In the genomic region with DNA sequence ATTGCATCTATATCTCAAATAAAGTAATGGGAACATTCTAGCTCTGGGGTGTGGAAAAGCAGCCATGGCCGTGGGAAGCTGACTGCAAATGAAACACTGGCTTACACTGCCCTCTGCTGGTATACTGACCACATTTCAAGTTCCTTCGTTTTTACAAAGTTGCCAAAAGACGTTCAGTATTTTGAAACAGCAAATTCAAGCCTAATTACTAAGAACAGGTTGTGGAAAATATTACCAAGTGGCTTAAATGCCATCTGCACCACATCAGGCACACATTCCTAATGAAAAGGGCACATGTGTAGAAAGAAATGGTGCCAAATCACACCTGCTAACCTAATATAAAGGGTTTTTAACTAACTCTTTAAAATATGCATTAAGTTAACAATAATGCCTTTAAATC, we compare ENCODE assay signal across 8 cellular contexts.
DNase-seq lines count a peak whose midpoint lies in the region; ATAC-seq, FAIRE-seq and TF ChIP-seq lines count a peak whose summit lies in the region.

No MANE protein-coding gene starts in this region.

- TF ChIP-seq POLR2A in GM12891 (IDR thresholded peaks at IDR 0.05; ENCODE audit: low read depth, low read length) = no peak
- TF ChIP-seq POLR2A in thyroid gland (IDR thresholded peaks at IDR 0.05) = no peak

- CTCF ChIA-PET in naive thymus-derived CD4-positive, alpha-beta T cell (lab: Charles Lee) = interaction anchor here (0.6 to 2.6 kb wide), 9 partner anchors 14 to 1402 kb away, joined by 3 to 8 read pairs (median 3); no protein-coding TSS in a partner anchor

- H3K36me3 ChIP-seq in naive thymus-derived CD4-positive, alpha-beta T cell (ENCODE audit: control insufficient read depth in 2 of 3, insufficient read depth in 3 of 3, low read length in 3 of 3) = no peaks in the 10 kb centered on the region
- no peaks in the 10 kb centered on the region for H3K36me3 ChIP-seq in thyroid gland

- peak; percentile 73 for TF ChIP-seq CTCF in AG09319 (IDR thresholded peaks at IDR 0.05; ENCODE audit: low read depth, low read length)
- TF ChIP-seq CTCF in thyroid gland (IDR thresholded peaks at IDR 0.05) = peak; percentile 58 to 86 (median 78)

- DNase-seq in AG09319 (ENCODE audit: extremely low read depth, low read depth) (peak; percentile 38), GM12891 (ENCODE audit: insufficient read length, low spot score) (peak; percentile 35), NCI-H2196 (lab: John Stamatoyannopoulos, UW; ENCODE audit: unreplicated experiment) (peak; percentile 47), thyroid gland (peak; percentile 45 to 46), NCI-H187 treated with DMSO at 0.1 percent for 48 hours (lab: John Stamatoyannopoulos, UW) (no peak)
- peak; percentile 76 for DNase-seq in activated CD4-positive, alpha-beta T cell treated with anti-CD3 and anti-CD28 coated beads, Interleukin-2, amount 10 ng/mL, durations not matched to agents 24 days and 14 days
- DNase-seq in naive thymus-derived CD4-positive, alpha-beta T cell = peak in 7 of 9 donors; percentile 26 to 62 (median 47)

- no peak overlapping the region for H3K27ac Mint-ChIP-seq in activated CD4-positive, alpha-beta T cell treated with anti-CD3 and anti-CD28 coated beads, Interleukin-2, amount 10 ng/mL, durations not matched to agents 24 days and 14 days
- no peak overlapping the region for H3K27ac Mint-ChIP-seq in naive thymus-derived CD4-positive, alpha-beta T cell

- FAIRE-seq in GM12891 (lab: Jason Lieb, UNC) = peak; percentile 74

- no peaks in the 10 kb centered on the region for H3K36me3 Mint-ChIP-seq in activated CD4-positive, alpha-beta T cell treated with anti-CD3 and anti-CD28 coated beads, Interleukin-2, amount 10 ng/mL, durations not matched to agents 24 days and 14 days (ENCODE audit: low read depth)
- peaks cover 0 to 21% (median 5%) of the 10 kb centered on the region in 5 donors for H3K36me3 Mint-ChIP-seq in naive thymus-derived CD4-positive, alpha-beta T cell

- ATAC-seq in esophagus mucosa = peak; percentile 69
- peak; percentile 84 for ATAC-seq in naive thymus-derived CD4-positive, alpha-beta T cell

- no peaks in the 10 kb centered on the region for H3K27me3 ChIP-seq in naive thymus-derived CD4-positive, alpha-beta T cell (ENCODE audit: control insufficient read depth in 2 of 2, insufficient read depth in 2 of 2, low read length in 2 of 2)
- H3K27me3 ChIP-seq in thyroid gland = no peaks in the 10 kb centered on the region

- no peaks in the 10 kb centered on the region for H3K4me1 ChIP-seq in naive thymus-derived CD4-positive, alpha-beta T cell (ENCODE audit: control insufficient read depth in 2 of 2, insufficient read depth in 2 of 2, low read length in 2 of 2)
- peaks cover 0 to 8% of the 10 kb centered on the region in 2 donors for H3K4me1 ChIP-seq in thyroid gland

- no peaks in the 10 kb centered on the region for H3K9me3 Mint-ChIP-seq in activated CD4-positive, alpha-beta T cell treated with anti-CD3 and anti-CD28 coated beads, Interleukin-2, amount 10 ng/mL, durations not matched to agents 24 days and 14 days
- H3K9me3 Mint-ChIP-seq in naive thymus-derived CD4-positive, alpha-beta T cell = no peaks in the 10 kb centered on the region

- no peak overlapping the region for H3K4me3 Mint-ChIP-seq in activated CD4-positive, alpha-beta T cell treated with anti-CD3 and anti-CD28 coated beads, Interleukin-2, amount 10 ng/mL, durations not matched to agents 24 days and 14 days
- H3K4me3 Mint-ChIP-seq in naive thymus-derived CD4-positive, alpha-beta T cell = no peak overlapping the region

- 0 to 1% methylated on average over 3 of the region's 3 CpGs for whole genome bisulfite sequencing in thyroid gland, 2 donors

- no peak overlapping the region for H3K27ac ChIP-seq in naive thymus-derived CD4-positive, alpha-beta T cell (ENCODE audit: low read depth, low read length)
- H3K27ac ChIP-seq in thyroid gland = no peak overlapping the region

- H3K27me3 Mint-ChIP-seq in activated CD4-positive, alpha-beta T cell treated with anti-CD3 and anti-CD28 coated beads, Interleukin-2, amount 10 ng/mL, durations not matched to agents 24 days and 14 days = peaks cover 2% of the 10 kb centered on the region
- H3K27me3 Mint-ChIP-seq in naive thymus-derived CD4-positive, alpha-beta T cell = no peaks in the 10 kb centered on the region

- H3K4me1 Mint-ChIP-seq in activated CD4-positive, alpha-beta T cell treated with anti-CD3 and anti-CD28 coated beads, Interleukin-2, amount 10 ng/mL, durations not matched to agents 24 days and 14 days = no peaks in the 10 kb centered on the region
- H3K4me1 Mint-ChIP-seq in naive thymus-derived CD4-positive, alpha-beta T cell = peaks cover 0 to 25% (median 10%) of the 10 kb centered on the region in 7 donors

- POLR2A ChIA-PET in naive thymus-derived CD4-positive, alpha-beta T cell (lab: Charles Lee) = interaction anchor here (0.5 kb wide), 1 partner anchor 10 kb away, joined by 3 read pairs; no protein-coding TSS in a partner anchor

- intact Hi-C loops in activated CD4-positive, alpha-beta T cell treated with anti-CD3 and anti-CD28 coated beads, Interleukin-2, amount 10 ng/mL, durations not matched to agents 24 days and 14 days (cut with micrococcal nuclease) = loop anchor here (2.0 to 5.0 kb wide), 2 partner anchors 34 to 899 kb away; no protein-coding TSS in a partner anchor
- intact Hi-C loops in naive thymus-derived CD4-positive, alpha-beta T cell (cut with micrococcal nuclease) = loop anchor here (1.0 to 5.0 kb wide), 4 partner anchors 18 to 900 kb away; no protein-coding TSS in a partner anchor
- intact Hi-C loops in thyroid gland (cut with DNase I) = loop anchor here (10.0 kb wide), 1 partner anchor 902 kb away; no protein-coding TSS in a partner anchor

- no peak overlapping the region for H3K4me3 ChIP-seq in naive thymus-derived CD4-positive, alpha-beta T cell (ENCODE audit: low read length)
- H3K4me3 ChIP-seq in thyroid gland (replicated peaks in 1 of 3) = no peak overlapping the region

- no peaks in the 10 kb centered on the region for H3K9me3 ChIP-seq in naive thymus-derived CD4-positive, alpha-beta T cell (ENCODE audit: control insufficient read depth in 2 of 3, low read length in 3 of 3)
- no peaks in the 10 kb centered on the region for H3K9me3 ChIP-seq in thyroid gland

TF ChIP-seq in GM12891, 5 proteins besides CTCF, POLR2A, EP300 and RAD21:
- TF ChIP-seq POU2F2 (IDR thresholded peaks at IDR 0.05; ENCODE audit: low read depth, low read length) (no peak), SPI1 (IDR thresholded peaks at IDR 0.05; ENCODE audit: low read depth, low read length) (no peak), POLR2AphosphoS5 (IDR thresholded peaks at IDR 0.05; ENCODE audit: low read depth, low read length) (no peak), PAX5 (IDR thresholded peaks at IDR 0.05; ENCODE audit: insufficient read depth, low read length, severe bottlenecking) (no peak), TAF1 (IDR thresholded peaks at IDR 0.05; ENCODE audit: low read depth, low read length) (no peak)
